Comparison of ENCODE assay signal across 8 cellular contexts in the genomic region with DNA sequence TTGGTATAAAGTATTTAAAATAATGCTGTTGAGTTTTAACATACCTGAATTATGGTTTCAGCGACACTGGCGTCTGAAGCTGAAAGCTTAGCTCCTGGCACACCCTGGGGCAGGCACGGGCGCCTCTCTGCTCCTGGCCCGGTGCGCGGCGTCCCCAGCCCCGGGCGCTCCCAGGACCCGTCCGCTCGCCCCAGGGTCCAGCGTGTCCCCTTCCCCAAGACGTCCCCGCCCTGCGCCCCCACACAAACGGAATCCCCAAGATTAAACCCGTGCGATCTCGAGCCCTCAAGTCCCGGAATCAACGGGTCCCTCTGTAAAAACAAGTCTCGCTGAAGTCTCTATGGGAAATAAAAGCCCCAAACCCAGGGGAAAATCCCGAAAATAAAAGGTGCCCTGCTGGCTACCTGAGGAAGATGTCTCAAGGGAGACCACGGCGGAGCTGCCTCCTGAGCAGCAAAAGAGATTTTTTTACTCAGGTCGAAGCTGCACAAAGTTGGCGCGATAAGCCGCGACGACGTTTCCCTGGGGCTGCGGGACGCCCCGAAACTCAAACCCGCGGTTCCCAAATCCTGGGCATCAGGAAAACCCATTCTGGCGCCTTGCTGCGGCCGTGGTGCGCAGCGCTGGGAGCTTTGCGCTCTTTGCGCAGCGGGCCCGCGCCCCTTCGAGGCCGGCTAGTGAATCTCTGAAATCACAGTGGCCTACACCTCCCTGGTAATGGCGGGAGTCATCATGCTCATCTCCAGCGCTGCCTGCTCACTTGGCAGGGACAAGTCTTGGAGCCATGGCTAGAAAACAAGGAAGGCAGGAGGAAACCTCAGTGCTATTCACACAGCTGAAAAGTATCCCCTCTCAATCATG. TPM values are rescaled to one million over a fixed set of nuclear protein-coding genes. Genes with fewer than 3 reads are reported as not detected.
DNase-seq lines count a peak whose midpoint lies in the region; ATAC-seq and TF ChIP-seq lines count a peak whose summit lies in the region.

No MANE protein-coding gene starts in this region.

- H3K9me3 Mint-ChIP-seq in type B pancreatic cell, result no peaks in the 10 kb centered on the region

- no peak for TF ChIP-seq POLR2A in Peyer's patch (IDR thresholded peaks at IDR 0.05)

- H3K27me3 ChIP-seq in GM06990 (replicated peaks; ENCODE audit: control insufficient read depth, insufficient read depth, low read length) (no peaks in the 10 kb centered on the region), Peyer's patch (no peaks in the 10 kb centered on the region)

- H3K27ac Mint-ChIP-seq in type B pancreatic cell, result no peak overlapping the region

- H3K27ac ChIP-seq in mesodermal cell (ENCODE audit: low read depth, low read length, severe bottlenecking), result no peak overlapping the region
- H3K27ac ChIP-seq in Peyer's patch, result no peak overlapping the region

- CTCF ChIA-PET in HEK293T (lab: Yijun Ruan, JAX), result interaction anchor here (0.6 to 1.5 kb wide), 6 partner anchors 10 to 207 kb away, joined by 3 to 5 read pairs (median 4); no protein-coding TSS in a partner anchor

- H3K4me3 ChIP-seq in GM06990 (replicated peaks; ENCODE audit: low read depth, low read length) (peak overlapping the region; percentile 47), mesodermal cell (ENCODE audit: extremely low read depth, insufficient read depth, low read length, poor library complexity, severe bottlenecking) (peak overlapping the region; percentile 41), Peyer's patch (peak overlapping the region in 2 of 4 donors; percentile 36 to 42)

- H3K36me3 ChIP-seq in GM06990 (ENCODE audit: control insufficient read depth, insufficient read depth, low read length) (no peaks in the 10 kb centered on the region), mesodermal cell (ENCODE audit: control insufficient read depth, insufficient read depth, low read length) (no peaks in the 10 kb centered on the region), Peyer's patch (no peaks in the 10 kb centered on the region)

- no peak for ATAC-seq in GM18520 (IDR thresholded peaks at IDR 0.05; ENCODE audit: unreplicated experiment)

- TF ChIP-seq CTCF in GM06990 (IDR thresholded peaks at IDR 0.05; ENCODE audit: insufficient read depth, low read length, poor library complexity, severe bottlenecking) (no peak), type B pancreatic cell (conservative IDR thresholded peaks at IDR 0.05) (peak; percentile 39), Peyer's patch (IDR thresholded peaks at IDR 0.05) (no peak)

- H3K36me3 Mint-ChIP-seq in type B pancreatic cell, result no peaks in the 10 kb centered on the region

- peaks cover 61% of the 10 kb centered on the region for H3K27me3 Mint-ChIP-seq in type B pancreatic cell

- peak overlapping the region; percentile 87 for H3K4me3 Mint-ChIP-seq in type B pancreatic cell

- POLR2A ChIA-PET in HEK293T (lab: Yijun Ruan, JAX), result interaction anchor here (0.8 kb wide), 1 partner anchor 68 kb away, joined by 3 read pairs; the partner anchor contains the start of gene KLHL9

- DNase-seq in GM06990 (ENCODE audit: extremely low read depth, insufficient read length), result peak; percentile 13
- DNase-seq in HEK293T (ENCODE audit: extremely low spot score), result peak; percentile 71
- DNase-seq in astrocyte of the hippocampus (ENCODE audit: low read depth, low spot score), result peak; percentile 46
- DNase-seq in type B pancreatic cell (ENCODE audit: extremely low spot score, unreplicated experiment), result no peak
- no peak for DNase-seq in activated effector memory CD4-positive, alpha-beta T cell treated with anti-CD3 and anti-CD28 coated beads, Interleukin-2, amount 50 U/mL, for 16 hours
- DNase-seq in Peyer's patch, result no peak

- H3K4me1 ChIP-seq in mesodermal cell (ENCODE audit: control insufficient read depth, insufficient read depth, low read length, poor library complexity, severe bottlenecking) (peaks cover 6% of the 10 kb centered on the region), Peyer's patch (peaks cover 0 to 6% (median 1%) of the 10 kb centered on the region in 4 donors)

- no peaks in the 10 kb centered on the region for H3K9me3 ChIP-seq in mesodermal cell (ENCODE audit: control insufficient read depth, low read length)
- no peaks in the 10 kb centered on the region for H3K9me3 ChIP-seq in Peyer's patch

- WGBS in mesodermal cell (ENCODE audit: insufficient coverage in 2 of 2), 2 experiments, result 2% methylated on average over 45 to 48 of the region's 53 CpGs

- no peaks in the 10 kb centered on the region for H3K4me1 Mint-ChIP-seq in type B pancreatic cell (ENCODE audit: unreplicated experiment)

TF ChIP-seq in HEK293T, 16 proteins besides CTCF, POLR2A, EP300 and RAD21:
- TF ChIP-seq CTBP1 (IDR thresholded peaks at IDR 0.05; ENCODE audit: borderline replicate concordance), result no peak
- no peak for TF ChIP-seq ZNF384 (IDR thresholded peaks at IDR 0.05)
- TF ChIP-seq FOXK2 (IDR thresholded peaks at IDR 0.05), result no peak
- TF ChIP-seq BHLHE40 (IDR thresholded peaks at IDR 0.05; ENCODE audit: borderline replicate concordance), result no peak
- TF ChIP-seq ELF4 (IDR thresholded peaks at IDR 0.05), result no peak
- no peak for TF ChIP-seq LEF1 (IDR thresholded peaks at IDR 0.05; ENCODE audit: borderline replicate concordance)
- TF ChIP-seq L3MBTL2 (conservative IDR thresholded peaks at IDR 0.05), result peak; percentile 54; the same call in 1 of the 2 replicates
- TF ChIP-seq SP1 (IDR thresholded peaks at IDR 0.05), result no peak

RNA-seq across cellular contexts. Expression of gene IFNA8, which starts 6.3 kb away (rescaled TPM):
- polyA plus RNA-seq in mesodermal cell (2013, experiment 1 of 2), result not detected
- not detected for polyA plus RNA-seq in mesodermal cell (2013, experiment 2 of 2)
- total RNA-seq in type B pancreatic cell (ENCODE audit: low replicate concordance) (not detected in 2 replicates), Peyer's patch (not detected)

RNA-seq across cellular contexts. Expression of gene IFNA2, which starts 17.4 kb away (rescaled TPM):
- polyA plus RNA-seq in mesodermal cell (2013, experiment 1 of 2), result not detected
- polyA plus RNA-seq in mesodermal cell (2013, experiment 2 of 2), result not detected
- total RNA-seq in type B pancreatic cell (ENCODE audit: low replicate concordance), result not detected in 2 replicates
- total RNA-seq in Peyer's patch, result not detected

RNA-seq across cellular contexts. Expression of gene IFNA13, which starts 34.8 kb away (rescaled TPM):
- polyA plus RNA-seq in mesodermal cell (2013, experiment 1 of 2), result not detected
- not detected for polyA plus RNA-seq in mesodermal cell (2013, experiment 2 of 2)
- total RNA-seq in type B pancreatic cell (ENCODE audit: low replicate concordance) (not detected in 2 replicates), Peyer's patch (not detected)

RNA-seq across cellular contexts. Expression of gene IFNA1, which starts 37.6 kb away (rescaled TPM):
- not detected for polyA plus RNA-seq in mesodermal cell (2013, experiment 1 of 2)
- polyA plus RNA-seq in mesodermal cell (2013, experiment 2 of 2), result not detected
- total RNA-seq in type B pancreatic cell (ENCODE audit: low replicate concordance), result not detected in 2 replicates
- total RNA-seq in Peyer's patch, result not detected

RNA-seq across cellular contexts. Expression of gene IFNA6, which starts 51.9 kb away (rescaled TPM):
- not detected for polyA plus RNA-seq in mesodermal cell (2013, experiment 1 of 2)
- not detected for polyA plus RNA-seq in mesodermal cell (2013, experiment 2 of 2)
- total RNA-seq in type B pancreatic cell (ENCODE audit: low replicate concordance) (not detected in 2 replicates), Peyer's patch (not detected)

Comparison
In these comparisons a context has a peak if more than half of its experiments do, and no peak if none do; other contexts are left out.
1. DNase-seq: peak in GM06990 (single experiment), HEK293T (single experiment) and astrocyte of the hippocampus (single experiment); none in type B pancreatic cell (single experiment), activated effector memory CD4-positive, alpha-beta T cell treated with anti-CD3 and anti-CD28 coated beads, Interleukin-2, amount 50 U/mL, for 16 hours (single experiment) and Peyer's patch (0 of 3).